In genomic region chr16:89815639-89816348, GRCh38 we compare ENCODE assay signal across 1 cellular context.
A peak's percentile ranks its signal among the peaks of the same experiment; 100 is the strongest.
TF ChIP-seq lines count a peak whose summit lies in the region.

No MANE protein-coding gene starts in this region.

TF ChIP-seq in HepG2, 621 proteins besides CTCF, POLR2A, EP300 and RAD21 (continued from another document):
- TF ChIP-seq ZNF710 (CRISPR knock-in tag; IDR thresholded peaks at IDR 0.05; ENCODE audit: borderline replicate concordance) (0 out of 2 replicates have a peak, but pooled peaks have one; percentile 17), SAP130 (CRISPR knock-in tag; IDR thresholded peaks at IDR 0.05; ENCODE audit: low read depth) (peak; percentile 48; the same call in 1 of the 2 replicates), CEBPG (CRISPR knock-in tag; IDR thresholded peaks at IDR 0.05) (no peak), TFAP4 (IDR thresholded peaks at IDR 0.05; ENCODE audit: borderline replicate concordance, low read depth) (0 out of 2 replicates have a peak, but pooled peaks have one; percentile 50), ZMAT3 (CRISPR knock-in tag; conservative IDR thresholded peaks at IDR 0.05) (peak; percentile 36; the same call in 1 of the 2 replicates), ZBTB7B (CRISPR knock-in tag; IDR thresholded peaks at IDR 0.05) (peak; percentile 52; the same call in 1 of the 2 replicates), NCOA2 (CRISPR knock-in tag; IDR thresholded peaks at IDR 0.05) (no peak), PHF5A (CRISPR knock-in tag; IDR thresholded peaks at IDR 0.05; ENCODE audit: low read depth, unreplicated experiment) (no peak), GABPA (IDR thresholded peaks at IDR 0.05; ENCODE audit: low read depth, low read length) (no peak), GABPA (CRISPR knock-in tag; IDR thresholded peaks at IDR 0.05; ENCODE audit: low read depth) (no peak), ZNF34 (CRISPR knock-in tag; IDR thresholded peaks at IDR 0.05; ENCODE audit: borderline replicate concordance) (0 out of 2 replicates have a peak, but pooled peaks have one; percentile 10), KDM5B (CRISPR knock-in tag; IDR thresholded peaks at IDR 0.05; ENCODE audit: borderline replicate concordance) (peak; percentile 59), ZNF639 (CRISPR knock-in tag; conservative IDR thresholded peaks at IDR 0.05) (no peak), ZNF296 (CRISPR knock-in tag; conservative IDR thresholded peaks at IDR 0.05) (no peak), ZNF552 (CRISPR knock-in tag; IDR thresholded peaks at IDR 0.05; ENCODE audit: borderline replicate concordance) (no peak), ZNF446 (CRISPR knock-in tag; IDR thresholded peaks at IDR 0.05) (peak; percentile 14; the same call in 1 of the 2 replicates), PITX1 (CRISPR knock-in tag; IDR thresholded peaks at IDR 0.05) (no peak), SATB2 (CRISPR knock-in tag; IDR thresholded peaks at IDR 0.05) (no peak; the same call in 1 of the 2 replicates), SKI (IDR thresholded peaks at IDR 0.05; ENCODE audit: partially characterized antibody) (no peak), ZSCAN31 (CRISPR knock-in tag; IDR thresholded peaks at IDR 0.05; ENCODE audit: low read depth) (no peak), CENPX (CRISPR knock-in tag; IDR thresholded peaks at IDR 0.05) (no peak), MEF2D (CRISPR knock-in tag; IDR thresholded peaks at IDR 0.05) (no peak), KDM2A (CRISPR knock-in tag; IDR thresholded peaks at IDR 0.05; ENCODE audit: borderline replicate concordance, low read depth) (peak; percentile 67; the same call in 1 of the 2 replicates), HNRNPLL (IDR thresholded peaks at IDR 0.05; ENCODE audit: low read depth, low read length, poor library complexity, severe bottlenecking) (peak; percentile 35), ATF7-NPFF (CRISPR knock-in tag; IDR thresholded peaks at IDR 0.05; ENCODE audit: low read depth) (no peak)
- TF ChIP-seq, protein P1, sequence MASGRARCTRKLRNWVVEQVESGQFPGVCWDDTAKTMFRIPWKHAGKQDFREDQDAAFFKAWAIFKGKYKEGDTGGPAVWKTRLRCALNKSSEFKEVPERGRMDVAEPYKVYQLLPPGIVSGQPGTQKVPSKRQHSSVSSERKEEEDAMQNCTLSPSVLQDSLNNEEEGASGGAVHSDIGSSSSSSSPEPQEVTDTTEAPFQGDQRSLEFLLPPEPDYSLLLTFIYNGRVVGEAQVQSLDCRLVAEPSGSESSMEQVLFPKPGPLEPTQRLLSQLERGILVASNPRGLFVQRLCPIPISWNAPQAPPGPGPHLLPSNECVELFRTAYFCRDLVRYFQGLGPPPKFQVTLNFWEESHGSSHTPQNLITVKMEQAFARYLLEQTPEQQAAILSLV (CRISPR knock-in tag; IDR thresholded peaks at IDR 0.05; ENCODE audit: borderline replicate concordance), result 0 out of 2 replicates have a peak, but pooled peaks have one; percentile 0
- TF ChIP-seq, protein P2, sequence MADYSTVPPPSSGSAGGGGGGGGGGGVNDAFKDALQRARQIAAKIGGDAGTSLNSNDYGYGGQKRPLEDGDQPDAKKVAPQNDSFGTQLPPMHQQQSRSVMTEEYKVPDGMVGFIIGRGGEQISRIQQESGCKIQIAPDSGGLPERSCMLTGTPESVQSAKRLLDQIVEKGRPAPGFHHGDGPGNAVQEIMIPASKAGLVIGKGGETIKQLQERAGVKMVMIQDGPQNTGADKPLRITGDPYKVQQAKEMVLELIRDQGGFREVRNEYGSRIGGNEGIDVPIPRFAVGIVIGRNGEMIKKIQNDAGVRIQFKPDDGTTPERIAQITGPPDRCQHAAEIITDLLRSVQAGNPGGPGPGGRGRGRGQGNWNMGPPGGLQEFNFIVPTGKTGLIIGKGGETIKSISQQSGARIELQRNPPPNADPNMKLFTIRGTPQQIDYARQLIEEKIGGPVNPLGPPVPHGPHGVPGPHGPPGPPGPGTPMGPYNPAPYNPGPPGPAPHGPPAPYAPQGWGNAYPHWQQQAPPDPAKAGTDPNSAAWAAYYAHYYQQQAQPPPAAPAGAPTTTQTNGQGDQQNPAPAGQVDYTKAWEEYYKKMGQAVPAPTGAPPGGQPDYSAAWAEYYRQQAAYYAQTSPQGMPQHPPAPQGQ (CRISPR knock-in tag; IDR thresholded peaks at IDR 0.05; ENCODE audit: borderline replicate concordance), result no peak
- TF ChIP-seq, protein P3, sequence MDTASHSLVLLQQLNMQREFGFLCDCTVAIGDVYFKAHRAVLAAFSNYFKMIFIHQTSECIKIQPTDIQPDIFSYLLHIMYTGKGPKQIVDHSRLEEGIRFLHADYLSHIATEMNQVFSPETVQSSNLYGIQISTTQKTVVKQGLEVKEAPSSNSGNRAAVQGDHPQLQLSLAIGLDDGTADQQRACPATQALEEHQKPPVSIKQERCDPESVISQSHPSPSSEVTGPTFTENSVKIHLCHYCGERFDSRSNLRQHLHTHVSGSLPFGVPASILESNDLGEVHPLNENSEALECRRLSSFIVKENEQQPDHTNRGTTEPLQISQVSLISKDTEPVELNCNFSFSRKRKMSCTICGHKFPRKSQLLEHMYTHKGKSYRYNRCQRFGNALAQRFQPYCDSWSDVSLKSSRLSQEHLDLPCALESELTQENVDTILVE (CRISPR knock-in tag; IDR thresholded peaks at IDR 0.05), result 0 out of 2 replicates have a peak, but pooled peaks have one; percentile 26
- TF ChIP-seq, protein P4, sequence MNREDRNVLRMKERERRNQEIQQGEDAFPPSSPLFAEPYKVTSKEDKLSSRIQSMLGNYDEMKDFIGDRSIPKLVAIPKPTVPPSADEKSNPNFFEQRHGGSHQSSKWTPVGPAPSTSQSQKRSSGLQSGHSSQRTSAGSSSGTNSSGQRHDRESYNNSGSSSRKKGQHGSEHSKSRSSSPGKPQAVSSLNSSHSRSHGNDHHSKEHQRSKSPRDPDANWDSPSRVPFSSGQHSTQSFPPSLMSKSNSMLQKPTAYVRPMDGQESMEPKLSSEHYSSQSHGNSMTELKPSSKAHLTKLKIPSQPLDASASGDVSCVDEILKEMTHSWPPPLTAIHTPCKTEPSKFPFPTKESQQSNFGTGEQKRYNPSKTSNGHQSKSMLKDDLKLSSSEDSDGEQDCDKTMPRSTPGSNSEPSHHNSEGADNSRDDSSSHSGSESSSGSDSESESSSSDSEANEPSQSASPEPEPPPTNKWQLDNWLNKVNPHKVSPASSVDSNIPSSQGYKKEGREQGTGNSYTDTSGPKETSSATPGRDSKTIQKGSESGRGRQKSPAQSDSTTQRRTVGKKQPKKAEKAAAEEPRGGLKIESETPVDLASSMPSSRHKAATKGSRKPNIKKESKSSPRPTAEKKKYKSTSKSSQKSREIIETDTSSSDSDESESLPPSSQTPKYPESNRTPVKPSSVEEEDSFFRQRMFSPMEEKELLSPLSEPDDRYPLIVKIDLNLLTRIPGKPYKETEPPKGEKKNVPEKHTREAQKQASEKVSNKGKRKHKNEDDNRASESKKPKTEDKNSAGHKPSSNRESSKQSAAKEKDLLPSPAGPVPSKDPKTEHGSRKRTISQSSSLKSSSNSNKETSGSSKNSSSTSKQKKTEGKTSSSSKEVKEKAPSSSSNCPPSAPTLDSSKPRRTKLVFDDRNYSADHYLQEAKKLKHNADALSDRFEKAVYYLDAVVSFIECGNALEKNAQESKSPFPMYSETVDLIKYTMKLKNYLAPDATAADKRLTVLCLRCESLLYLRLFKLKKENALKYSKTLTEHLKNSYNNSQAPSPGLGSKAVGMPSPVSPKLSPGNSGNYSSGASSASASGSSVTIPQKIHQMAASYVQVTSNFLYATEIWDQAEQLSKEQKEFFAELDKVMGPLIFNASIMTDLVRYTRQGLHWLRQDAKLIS (CRISPR knock-in tag; IDR thresholded peaks at IDR 0.05), result no peak
- TF ChIP-seq, protein P5, sequence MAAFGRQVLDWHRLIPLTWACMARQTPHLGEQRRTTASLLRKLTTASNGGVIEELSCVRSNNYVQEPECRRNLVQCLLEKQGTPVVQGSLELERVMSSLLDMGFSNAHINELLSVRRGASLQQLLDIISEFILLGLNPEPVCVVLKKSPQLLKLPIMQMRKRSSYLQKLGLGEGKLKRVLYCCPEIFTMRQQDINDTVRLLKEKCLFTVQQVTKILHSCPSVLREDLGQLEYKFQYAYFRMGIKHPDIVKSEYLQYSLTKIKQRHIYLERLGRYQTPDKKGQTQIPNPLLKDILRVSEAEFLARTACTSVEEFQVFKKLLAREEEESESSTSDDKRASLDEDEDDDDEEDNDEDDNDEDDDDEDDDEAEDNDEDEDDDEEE (CRISPR knock-in tag; IDR thresholded peaks at IDR 0.05), result no peak
